8 cellular contexts compared by ENCODE assay signal in genomic region chr5:163915481-163915961, GRCh38.
DNase-seq lines count a peak whose midpoint lies in the region; ATAC-seq and TF ChIP-seq lines count a peak whose summit lies in the region.

No MANE protein-coding gene starts in this region.

- no peak overlapping the region for H3K4me3 ChIP-seq in fibroblast of lung (replicated peaks in 1 of 4; ENCODE audit: control extremely low read depth in 1 of 4, insufficient read depth in 1 of 4, low read depth in 3 of 4, low read length in 4 of 4)
- H3K4me3 ChIP-seq in tibial nerve: no peak overlapping the region

- WGBS in tibial nerve, 2 donors: 67 to 71% methylated on average over 9 of the region's 9 CpGs

- DNase-seq in SHP77 (lab: John Stamatoyannopoulos, UW) (peak; percentile 1 to 4), SHP77 treated with DMSO at 0.1 percent for 48 hours (lab: John Stamatoyannopoulos, UW) (no peak), NCI-H524 treated with DMSO at 0.1 percent for 48 hours (lab: John Stamatoyannopoulos, UW) (peak; percentile 43), fibroblast of lung (ENCODE audit: low read depth in 2 of 2) (peak; percentile 54 to 59), tibial nerve (ENCODE audit: low spot score in 2 of 2) (no peak), T-helper 1 cell (no peak)
- DNase-seq in stimulated activated CD4-positive, alpha-beta T cell treated with anti-CD3 and anti-CD28 coated beads, Interleukin-4, amount 100 ng/mL, for 4 hours: no peak

- no peak overlapping the region for H3K9ac ChIP-seq in fibroblast of lung (ENCODE audit: insufficient read depth, low read length)

- H3K4me1 ChIP-seq in fibroblast of lung (ENCODE audit: control insufficient read depth, extremely low read depth, insufficient read depth, low read length): no peaks in the 10 kb centered on the region
- H3K4me1 ChIP-seq in tibial nerve: peaks cover 0 to 4% (median 0%) of the 10 kb centered on the region in 4 donors

- H3K27ac ChIP-seq in fibroblast of lung (ENCODE audit: insufficient read depth, low read length): no peak overlapping the region
- H3K27ac ChIP-seq in tibial nerve: peak overlapping the region in 3 of 4 donors; percentile 24 to 74 (median 34)

- no peak overlapping the region for H2AFZ ChIP-seq in fibroblast of lung (ENCODE audit: low read length)

- peak; percentile 70 for ATAC-seq in HG02870 (IDR thresholded peaks at IDR 0.05; ENCODE audit: unreplicated experiment)

- no peak overlapping the region for H3K4me2 ChIP-seq in fibroblast of lung (ENCODE audit: extremely low read depth, insufficient read depth, low read length)

- H3K9me3 ChIP-seq in fibroblast of lung (ENCODE audit: control insufficient read depth, insufficient read depth, low read depth, low read length): no peaks in the 10 kb centered on the region
- H3K9me3 ChIP-seq in tibial nerve: peaks cover 0 to 6% (median 0%) of the 10 kb centered on the region in 4 donors

- no peaks in the 10 kb centered on the region for H3K79me2 ChIP-seq in fibroblast of lung (ENCODE audit: control insufficient read depth, insufficient read depth, low read length)

- H3K27me3 ChIP-seq in fibroblast of lung (ENCODE audit: control insufficient read depth, insufficient read depth, low read length) (no peaks in the 10 kb centered on the region), tibial nerve (no peaks in the 10 kb centered on the region)

- H3K36me3 ChIP-seq in fibroblast of lung (ENCODE audit: control insufficient read depth, insufficient read depth, low read length) (no peaks in the 10 kb centered on the region), tibial nerve (no peaks in the 10 kb centered on the region)

- no peak for TF ChIP-seq CTCF in fibroblast of lung (conservative IDR thresholded peaks at IDR 0.05 in 1 of 2, IDR thresholded peaks at IDR 0.05 in 1 of 2; ENCODE audit: low read depth in 1 of 2, low read length in 2 of 2)
- no peak for TF ChIP-seq CTCF in tibial nerve (IDR thresholded peaks at IDR 0.05)

- TF ChIP-seq EP300 in tibial nerve (IDR thresholded peaks at IDR 0.05): no peak

- TF ChIP-seq POLR2A in tibial nerve (IDR thresholded peaks at IDR 0.05): no peak

- H4K20me1 ChIP-seq in fibroblast of lung (ENCODE audit: control insufficient read depth, extremely low read depth, insufficient read depth, low read length): no peaks in the 10 kb centered on the region

Comparison
In these comparisons a context has a peak if more than half of its experiments do, and no peak if none do; other contexts are left out.
1. DNase-seq: peak in SHP77 (2 of 2), NCI-H524 treated with DMSO at 0.1 percent for 48 hours (single experiment) and fibroblast of lung (2 of 2); none in SHP77 treated with DMSO at 0.1 percent for 48 hours (single experiment), tibial nerve (0 of 2), T-helper 1 cell (0 of 5) and stimulated activated CD4-positive, alpha-beta T cell treated with anti-CD3 and anti-CD28 coated beads, Interleukin-4, amount 100 ng/mL, for 4 hours (0 of 2).